In genomic region chr6:80003841-80004198, GRCh38 we compare ENCODE assay signal across 8 cellular contexts. TPM values are rescaled to one million over a fixed set of nuclear protein-coding genes. Genes with fewer than 3 reads are reported as not detected.
DNase-seq lines count a peak whose midpoint lies in the region; ATAC-seq, FAIRE-seq and TF ChIP-seq lines count a peak whose summit lies in the region.

No MANE protein-coding gene starts in this region.

- H3K79me2 ChIP-seq in OCI-LY1 (ENCODE audit: insufficient read depth, low read length) (peaks cover 12% of the 10 kb centered on the region), K562 (ENCODE audit: control insufficient read depth, insufficient read depth, low read length) (peaks cover 28% of the 10 kb centered on the region)

- 69% methylated on average over 12 of the region's 15 CpGs for WGBS in K562 (ENCODE audit: insufficient coverage, low coverage, missing lambda C conversion rate)

- no peak for TF ChIP-seq EP300 in K562 (IDR thresholded peaks at IDR 0.05; ENCODE audit: low read length)

- peak overlapping the region; percentile 87 for H3K4me3 Mint-ChIP-seq in activated CD4-positive, alpha-beta T cell treated with anti-CD3 and anti-CD28 coated beads for 36 hours
- H3K4me3 Mint-ChIP-seq in immature natural killer cell = peak overlapping the region; percentile 88 to 95 (median 91)

- H3K27me3 ChIP-seq in OCI-LY1 (ENCODE audit: insufficient read depth, low read length) (no peaks in the 10 kb centered on the region), K562 (ENCODE audit: control insufficient read depth in 2 of 2, insufficient read depth in 2 of 2, low read length in 2 of 2) (no peaks in the 10 kb centered on the region)

- no peaks in the 10 kb centered on the region for H3K9me3 Mint-ChIP-seq in activated CD4-positive, alpha-beta T cell treated with anti-CD3 and anti-CD28 coated beads for 36 hours (ENCODE audit: low read depth)
- no peaks in the 10 kb centered on the region for H3K9me3 Mint-ChIP-seq in immature natural killer cell

- peak overlapping the region; percentile 82 for H3K4me3 ChIP-seq in OCI-LY1 (ENCODE audit: low read depth, low read length, poor library complexity, severe bottlenecking)
- H3K4me3 ChIP-seq in K562 = peak overlapping the region; percentile 60

- H3K36me3 Mint-ChIP-seq in activated CD4-positive, alpha-beta T cell treated with anti-CD3 and anti-CD28 coated beads for 36 hours (ENCODE audit: low read depth) = peaks cover 19% of the 10 kb centered on the region
- no peaks in the 10 kb centered on the region for H3K36me3 Mint-ChIP-seq in immature natural killer cell

- H3K9me2 ChIP-seq in OCI-LY1 (ENCODE audit: low read depth, low read length) = no peaks in the 10 kb centered on the region

- POLR2A ChIA-PET in activated CD4-positive, alpha-beta T cell treated with anti-CD3 and anti-CD28 coated beads for 36 hours (lab: Charles Lee) = interaction anchor here (0.9 to 2.1 kb wide), 3 partner anchors 10 to 247 kb away, joined by 3 to 11 read pairs (median 4); partner anchors contain the start of gene BCKDHB
- POLR2A ChIA-PET in K562 (lab: Yijun Ruan, JAX) = interaction anchor here (1.1 to 1.4 kb wide), 2 partner anchors 8 to 42 kb away, joined by 3 read pairs; no protein-coding TSS in a partner anchor

- H3K27me3 Mint-ChIP-seq in activated CD4-positive, alpha-beta T cell treated with anti-CD3 and anti-CD28 coated beads for 36 hours = no peaks in the 10 kb centered on the region
- peaks cover 2 to 9% (median 6%) of the 10 kb centered on the region in 3 donors for H3K27me3 Mint-ChIP-seq in immature natural killer cell (ENCODE audit: low read depth in 3 of 3)

- no peak for TF ChIP-seq RAD21 in K562 (CRISPR knock-in tag; conservative IDR thresholded peaks at IDR 0.05 in 1 of 2, IDR thresholded peaks at IDR 0.05 in 1 of 2)

- peak overlapping the region; percentile 95 for H3K27ac Mint-ChIP-seq in activated CD4-positive, alpha-beta T cell treated with anti-CD3 and anti-CD28 coated beads for 36 hours
- peak overlapping the region; percentile 92 to 99 (median 96) for H3K27ac Mint-ChIP-seq in immature natural killer cell

- no peak for TF ChIP-seq POLR2A in K562 (conservative IDR thresholded peaks at IDR 0.05)

- no peak for FAIRE-seq in K562 (lab: Jason Lieb, UNC)

- H4K20me1 ChIP-seq in OCI-LY1 (ENCODE audit: insufficient read depth, low read length) (no peaks in the 10 kb centered on the region), K562 (replicated peaks; ENCODE audit: control insufficient read depth, insufficient read depth, low read length) (no peaks in the 10 kb centered on the region)

- H3K9me3 ChIP-seq in OCI-LY1 (ENCODE audit: low read length) (no peaks in the 10 kb centered on the region), K562 (replicated peaks; ENCODE audit: control insufficient read depth, insufficient read depth, low read depth, low read length) (no peaks in the 10 kb centered on the region; the same call in 1 of the 2 replicates)

- peak overlapping the region; percentile 20 for H3K27ac ChIP-seq in OCI-LY1 (ENCODE audit: low read depth, low read length, poor library complexity, severe bottlenecking)
- H3K27ac ChIP-seq in K562 (ENCODE audit: extremely low read depth, low read depth, low read length) = peak overlapping the region; percentile 65

- no peaks in the 10 kb centered on the region for H3K9me1 ChIP-seq in K562 (ENCODE audit: control insufficient read depth, insufficient read depth, low read length)

- H3K9ac ChIP-seq in OCI-LY1 (ENCODE audit: low read length) = peak overlapping the region; percentile 72
- H3K9ac ChIP-seq in K562 (ENCODE audit: insufficient read depth in 1 of 2, low read depth in 2 of 2, low read length in 2 of 2) = peak overlapping the region; percentile 84 to 85

- H3F3A ChIP-seq in OCI-LY1 (ENCODE audit: insufficient read depth, low read length) = no peaks in the 10 kb centered on the region

- no peak for DNase-seq in activated CD4-positive, alpha-beta T cell treated with anti-CD3 and anti-CD28 coated beads for 36 hours
- DNase-seq in activated CD4-positive, alpha-beta T cell treated with anti-CD3 and anti-CD28 coated beads for 1 hour = no peak
- DNase-seq in K562 (ENCODE audit: extremely low read depth in 1 of 4, low spot score in 3 of 4) (peak in 1 of 4 experiments; percentile 6), immature natural killer cell (peak; percentile 56 to 73 (median 72)), GF-D8 (lab: John Stamatoyannopoulos, UW) (no peak)
- DNase-seq in stimulated activated CD8-positive, alpha-beta memory T cell treated with anti-CD3 and anti-CD28 coated beads, Interleukin-15, amount 100 ng/mL, for 1 hour (ENCODE audit: low read depth) = peak; percentile 6

- ATAC-seq in activated CD4-positive, alpha-beta T cell treated with anti-CD3 and anti-CD28 coated beads for 36 hours = peak; percentile 33
- peak; percentile 3 for ATAC-seq in HG03103 (IDR thresholded peaks at IDR 0.05; ENCODE audit: low read depth, unreplicated experiment)
- no peak for ATAC-seq in K562

- CTCF ChIA-PET in activated CD4-positive, alpha-beta T cell treated with anti-CD3 and anti-CD28 coated beads for 36 hours (lab: Charles Lee) = interaction anchor here (0.7 to 3.2 kb wide), 4 partner anchors 14 to 90 kb away, joined by 3 to 18 read pairs (median 4); partner anchors contain the start of gene ELOVL4
- CTCF ChIA-PET in K562 (lab: Yijun Ruan, JAX; ENCODE audit: low intra/inter-chr PET ratio) = no interaction called here

- H3K36me3 ChIP-seq in OCI-LY1 (ENCODE audit: insufficient read depth, low read length) (peaks cover 27% of the 10 kb centered on the region; the same call in 1 of the 2 replicates), K562 (ENCODE audit: control insufficient read depth, insufficient read depth, low read length) (peaks cover 26% of the 10 kb centered on the region; the same call in 2 of the 3 replicates)

- H3K4me2 ChIP-seq in OCI-LY1 (ENCODE audit: low read length) (peak overlapping the region; percentile 73), K562 (ENCODE audit: insufficient read depth, low read length) (peak overlapping the region; percentile 96)

- H3K4me1 ChIP-seq in OCI-LY1 (ENCODE audit: insufficient read depth, low read length, severe bottlenecking) (peaks cover 23% of the 10 kb centered on the region), K562 (replicated peaks in 1 of 2; ENCODE audit: control insufficient read depth in 2 of 2, insufficient read depth in 2 of 2, low read length in 2 of 2) (peaks cover 0 to 6% of the 10 kb centered on the region in 2 experiments; a peak in 3 of 5 replicates)

- intact Hi-C loops in activated CD4-positive, alpha-beta T cell treated with anti-CD3 and anti-CD28 coated beads for 36 hours (cut with DNase I, micrococcal nuclease) = loop anchor here (1.0 to 10.0 kb wide), 10 partner anchors 57 to 1748 kb away; partner anchors contain the start of genes BCKDHB (in 2 of the 2), ELOVL4 (in 2 of the 2), LCA5 (in 2 of the 2) and HMGN3 (in 1 of the 2)
- intact Hi-C loops in K562 (cut with micrococcal nuclease) = no loop called here

- H3K4me1 Mint-ChIP-seq in activated CD4-positive, alpha-beta T cell treated with anti-CD3 and anti-CD28 coated beads for 36 hours = peaks cover 13% of the 10 kb centered on the region
- H3K4me1 Mint-ChIP-seq in immature natural killer cell = peaks cover 24 to 32% of the 10 kb centered on the region in 2 donors

- H2AFZ ChIP-seq in OCI-LY1 (ENCODE audit: low read length) (peak overlapping the region; percentile 32; the same call in 1 of the 2 replicates), K562 (ENCODE audit: low read depth, low read length) (peak overlapping the region; percentile 97)

- TF ChIP-seq CTCF in OCI-LY1 (IDR thresholded peaks at IDR 0.05; ENCODE audit: low read length) (no peak), K562 (IDR thresholded peaks at IDR 0.05 in 2 of 3, conservative IDR thresholded peaks at IDR 0.05 in 1 of 3; ENCODE audit: insufficient read depth in 2 of 3, low read depth in 1 of 3, low read length in 3 of 3) (no peak)

- in situ Hi-C loops in K562 (cut with MboI) = no loop called here

- BruUV-seq in K562 (replicated peaks; lab: Mats Ljungman, UMichigan) = TSS peak; percentile 98

RNA-seq across cellular contexts. Expression of gene TTK, which starts 0.6 kb away (rescaled TPM):
- total RNA-seq in activated CD4-positive, alpha-beta T cell treated with anti-CD3 and anti-CD28 coated beads for 36 hours = 10 to 100 TPM; 39.1 to 47.2 TPM
- total RNA-seq in K562 (2011; cell fraction: chromatin; rRNA removed; ENCODE audit: low replicate concordance) = 18.1 and 90.2 TPM in 2 replicates
- 7.5 and 12.5 TPM in 2 replicates for total RNA-seq in K562 (2011; cell fraction: nucleolus; rRNA removed)
- 16.5 and 24.0 TPM in 2 replicates for total RNA-seq in K562 (2011; cell fraction: nucleoplasm; rRNA removed)
- total RNA-seq in K562 (2014; rRNA removed) = 31.9 and 35.8 TPM in 2 replicates
- 58.9 and 73.0 TPM in 2 replicates for total RNA-seq in K562 (2014; rRNA removed; fragmentation: Illumina TruSeq; extraction: Trizol)
- total RNA-seq in K562 (2015; rRNA removed; fragmentation: Illumina TruSeq; extraction: Trizol) = 49.5 and 54.3 TPM in 2 replicates
- 37.7 and 38.3 TPM in 2 replicates for total RNA-seq in K562 (2021)
- 41.9 and 54.5 TPM in 2 replicates for polyA plus RNA-seq in K562 (2011; rRNA removed)
- polyA plus RNA-seq in K562 (2011; cell fraction: cytosol; rRNA removed) = 5.2 and 12.0 TPM in 2 replicates
- 24.4 and 50.2 TPM in 2 replicates for polyA plus RNA-seq in K562 (2011; cell fraction: nucleus; rRNA removed)
- 23.6 and 31.3 TPM in 2 replicates for polyA plus RNA-seq in K562 (2012)
- polyA plus RNA-seq in K562 (2014; fragmentation: Illumina TruSeq; extraction: Trizol) = 46.2 and 58.2 TPM in 2 replicates
- polyA plus RNA-seq in K562 (2014; fragmentation: Nextera tagmentation; extraction: Ambion mirVana) = 10 to 100 TPM; 32.7 to 52.8 TPM
- polyA plus RNA-seq in K562 (2014; rRNA removed) = 32.2 and 33.3 TPM in 2 replicates
- 70.0 and 76.9 TPM in 2 replicates for polyA minus RNA-seq in K562 (2011; rRNA and poly(A)+ RNA removed)
- 18.8 and 25.3 TPM in 2 replicates for polyA minus RNA-seq in K562 (2011; cell fraction: cytosol; rRNA and poly(A)+ RNA removed)
- polyA minus RNA-seq in K562 (2011; cell fraction: nucleus; rRNA and poly(A)+ RNA removed) = 21.5 and 66.2 TPM in 2 replicates
- polyA plus RNA-seq in immature natural killer cell = under 1 TPM in 2 of 3 donors, not detected in 1; 0.42 to 0.54 TPM

RNA-seq across cellular contexts. Expression of gene ELOVL4, which starts 56.5 kb away (rescaled TPM):
- total RNA-seq in activated CD4-positive, alpha-beta T cell treated with anti-CD3 and anti-CD28 coated beads for 36 hours = 1 to 10 TPM; 1.3 to 1.6 TPM
- total RNA-seq in K562 (2011; cell fraction: chromatin; rRNA removed; ENCODE audit: low replicate concordance) = not detected in 2 replicates
- not detected in 2 replicates for total RNA-seq in K562 (2011; cell fraction: nucleolus; rRNA removed)
- not detected in 2 replicates for total RNA-seq in K562 (2011; cell fraction: nucleoplasm; rRNA removed)
- total RNA-seq in K562 (2014; rRNA removed) (not detected in 2 replicates), K562 (2014; rRNA removed; fragmentation: Illumina TruSeq; extraction: Trizol) (not detected in 2 replicates), K562 (2015; rRNA removed; fragmentation: Illumina TruSeq; extraction: Trizol) (not detected in 2 replicates), K562 (2021) (not detected in 2 replicates)
- polyA plus RNA-seq in K562 (2011; rRNA removed) (not detected in 2 replicates), K562 (2014; fragmentation: Illumina TruSeq; extraction: Trizol) (not detected in 2 replicates), K562 (2014; fragmentation: Nextera tagmentation; extraction: Ambion mirVana) (not detected), K562 (2014; rRNA removed) (not detected in 2 replicates), immature natural killer cell (under 1 TPM in 1 of 3 donors, not detected in 2; 0.34 TPM)
- polyA plus RNA-seq in K562 (2011; cell fraction: cytosol; rRNA removed) = not detected in 2 replicates
- polyA plus RNA-seq in K562 (2011; cell fraction: nucleus; rRNA removed) = not detected in 2 replicates
- not detected in 2 replicates for polyA plus RNA-seq in K562 (2012)
- not detected in 2 replicates for polyA minus RNA-seq in K562 (2011; rRNA and poly(A)+ RNA removed)
- not detected in 2 replicates for polyA minus RNA-seq in K562 (2011; cell fraction: cytosol; rRNA and poly(A)+ RNA removed)
- not detected in 2 replicates for polyA minus RNA-seq in K562 (2011; cell fraction: nucleus; rRNA and poly(A)+ RNA removed)

Comparison
In these comparisons a context has a peak if more than half of its experiments do, and no peak if none do; other contexts are left out.
1. DNase-seq: peak in immature natural killer cell (3 of 3) and stimulated activated CD8-positive, alpha-beta memory T cell treated with anti-CD3 and anti-CD28 coated beads, Interleukin-15, amount 100 ng/mL, for 1 hour (single experiment); none in activated CD4-positive, alpha-beta T cell treated with anti-CD3 and anti-CD28 coated beads for 36 hours (single experiment), activated CD4-positive, alpha-beta T cell treated with anti-CD3 and anti-CD28 coated beads for 1 hour (single experiment) and GF-D8 (single experiment).